ENCODE assay signal across 1 cellular context in genomic region chr1:180675586-180675985, GRCh38.
A peak's percentile ranks its signal among the peaks of the same experiment; 100 is the strongest.
TF ChIP-seq lines count a peak whose summit lies in the region.

No MANE protein-coding gene starts in this region.

TF ChIP-seq in H1, 55 proteins besides CTCF, POLR2A, EP300 and RAD21:
- TF ChIP-seq BCL11A (IDR thresholded peaks at IDR 0.05; ENCODE audit: low read depth in 2 of 2, low read length in 2 of 2) (no peak), JUND (IDR thresholded peaks at IDR 0.05; ENCODE audit: low read length) (peak; percentile 45; the same call in 1 of the 2 replicates)
